8 cellular contexts compared by ENCODE assay signal in the genomic region with DNA sequence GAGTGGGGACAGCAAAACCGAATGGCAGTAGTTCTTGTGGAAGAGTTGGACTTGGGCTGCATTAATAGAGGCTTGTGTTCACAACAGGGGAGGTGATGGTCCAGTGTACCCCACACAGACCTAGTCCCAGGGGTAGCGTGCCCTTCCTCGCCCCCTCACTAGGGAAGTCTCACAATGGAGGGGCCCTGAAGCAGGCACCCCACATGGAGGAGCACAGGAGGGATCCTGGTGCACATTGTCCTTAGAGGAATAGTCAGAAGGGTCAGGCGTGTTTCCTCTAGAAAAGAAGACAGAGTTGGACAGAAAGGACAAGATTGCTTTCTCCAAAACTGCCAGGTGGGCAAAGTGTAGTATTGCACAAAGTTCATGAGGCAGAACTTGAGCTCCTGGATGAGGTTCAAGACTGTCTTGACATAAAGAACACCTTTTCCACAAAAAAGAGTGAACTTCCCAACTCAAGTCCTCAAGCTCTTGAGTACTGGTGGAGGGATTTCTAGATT. TPM values are rescaled to one million over a fixed set of nuclear protein-coding genes. Genes with fewer than 3 reads are reported as not detected.
DNase-seq lines count a peak whose midpoint lies in the region; ATAC-seq and TF ChIP-seq lines count a peak whose summit lies in the region.

No MANE protein-coding gene starts in this region.

- no peaks in the 10 kb centered on the region for H3K27me3 ChIP-seq in CD4-positive, alpha-beta T cell (ENCODE audit: control insufficient read depth, insufficient read depth, low read length)

- intact Hi-C loops in CD4-positive, alpha-beta T cell (cut with DNase I, micrococcal nuclease) = loop anchor here (2.0 to 10.0 kb wide), 7 partner anchors 426 to 864 kb away; a partner anchor contains a TSS
- intact Hi-C loops in natural killer cell (cut with micrococcal nuclease) = loop anchor here (2.0 to 5.0 kb wide), 2 partner anchors 536 to 624 kb away; no protein-coding TSS in a partner anchor

- no peaks in the 10 kb centered on the region for H3K36me3 Mint-ChIP-seq in CD4-positive, alpha-beta T cell (ENCODE audit: low read depth)
- H3K36me3 Mint-ChIP-seq in IgD-negative memory B cell (no peaks in the 10 kb centered on the region), brain (no peaks in the 10 kb centered on the region), natural killer cell (no peaks in the 10 kb centered on the region)

- no peak for DNase-seq in CD4-positive, alpha-beta T cell
- DNase-seq in natural killer cell = no peak
- DNase-seq in NCI-H526 treated with DMSO at 0.1 percent for 48 hours (lab: John Stamatoyannopoulos, UW) = no peak
- no peak for DNase-seq in activated effector memory CD4-positive, alpha-beta T cell treated with Interleukin-2 at 50 U/mL for 16 hours
- no peak for DNase-seq in SK-N-DZ (ENCODE audit: low spot score)
- no peak for DNase-seq in NCI-H1417 treated with DMSO at 0.1 percent for 48 hours (lab: John Stamatoyannopoulos, UW)

- no peaks in the 10 kb centered on the region for H3K9me3 Mint-ChIP-seq in CD4-positive, alpha-beta T cell
- H3K9me3 Mint-ChIP-seq in IgD-negative memory B cell (no peaks in the 10 kb centered on the region), brain (no peaks in the 10 kb centered on the region), natural killer cell (no peaks in the 10 kb centered on the region)

- no peak overlapping the region for H3K4me3 Mint-ChIP-seq in CD4-positive, alpha-beta T cell
- H3K4me3 Mint-ChIP-seq in IgD-negative memory B cell = peak overlapping the region in 1 of 4 donors; percentile 43
- H3K4me3 Mint-ChIP-seq in brain = peak overlapping the region in 2 of 5 experiments; percentile 29 to 33
- no peak overlapping the region for H3K4me3 Mint-ChIP-seq in natural killer cell

- H3K27ac Mint-ChIP-seq in CD4-positive, alpha-beta T cell = no peak overlapping the region
- peak overlapping the region in 2 of 3 donors; percentile 47 to 63 for H3K27ac Mint-ChIP-seq in IgD-negative memory B cell
- H3K27ac Mint-ChIP-seq in brain = peak overlapping the region in 3 of 5 experiments; percentile 39 to 90 (median 64)
- H3K27ac Mint-ChIP-seq in natural killer cell = peak overlapping the region; percentile 57 to 84

- ATAC-seq in CD4-positive, alpha-beta T cell (ENCODE audit: poor library complexity) = peak; percentile 22
- ATAC-seq in natural killer cell = peak in 2 of 3 donors; percentile 6 to 17

- no peak for TF ChIP-seq CTCF in CD4-positive, alpha-beta T cell (IDR thresholded peaks at IDR 0.05)
- TF ChIP-seq CTCF in brain (conservative IDR thresholded peaks at IDR 0.05) = no peak
- TF ChIP-seq CTCF in natural killer cell (IDR thresholded peaks at IDR 0.05) = no peak

- CTCF ChIA-PET in CD4-positive, alpha-beta T cell (lab: Charles Lee) = interaction anchor here (0.9 to 1.9 kb wide), 8 partner anchors 8 to 860 kb away, joined by 3 to 9 read pairs (median 4); a partner anchor contains a TSS

- no peaks in the 10 kb centered on the region for H3K9me3 ChIP-seq in CD4-positive, alpha-beta T cell (ENCODE audit: control insufficient read depth, low read length)

- no peak overlapping the region for H3K27ac ChIP-seq in CD4-positive, alpha-beta T cell (ENCODE audit: low read depth, low read length)

- H3K4me1 Mint-ChIP-seq in CD4-positive, alpha-beta T cell (ENCODE audit: low read depth) = peaks cover 9% of the 10 kb centered on the region
- peaks cover 0 to 8% (median 6%) of the 10 kb centered on the region in 3 donors for H3K4me1 Mint-ChIP-seq in IgD-negative memory B cell
- H3K4me1 Mint-ChIP-seq in brain = peaks cover 49% of the 10 kb centered on the region
- H3K4me1 Mint-ChIP-seq in natural killer cell = peaks cover 13% of the 10 kb centered on the region in 2 donors

- H3K27me3 Mint-ChIP-seq in CD4-positive, alpha-beta T cell = no peaks in the 10 kb centered on the region
- H3K27me3 Mint-ChIP-seq in IgD-negative memory B cell (peaks cover 3% of the 10 kb centered on the region), brain (peaks cover 9% of the 10 kb centered on the region), natural killer cell (ENCODE audit: low read depth in 2 of 2) (no peaks in the 10 kb centered on the region)

- POLR2A ChIA-PET in CD4-positive, alpha-beta T cell (lab: Charles Lee) = interaction anchor here (1.4 kb wide), 1 partner anchor 503 kb away, joined by 6 read pairs; a partner anchor contains a TSS

RNA-seq across cellular contexts. Expression of a gene that starts 23.3 kb away (rescaled TPM):
- total RNA-seq in CD4-positive, alpha-beta T cell = 10 to 100 TPM; 11.7 to 12.9 TPM
- 1.5 TPM for polyA plus RNA-seq in IgD-negative memory B cell
- 27.1 TPM for polyA plus RNA-seq in brain (ENCODE audit: insufficient read depth, low read depth, low replicate concordance)
- total RNA-seq in natural killer cell = 1 to 10 TPM; 5.1 to 5.8 (median 5.5) TPM
- 5.0 and 8.2 TPM in 2 replicates for polyA plus RNA-seq in SK-N-DZ (2014; cell fraction: cytosol; rRNA removed)
- polyA plus RNA-seq in SK-N-DZ (2014; cell fraction: nucleus; rRNA removed) = 2.3 and 2.7 TPM in 2 replicates

RNA-seq across cellular contexts. Expression of a gene that starts 37.6 kb away (rescaled TPM):
- not detected for total RNA-seq in CD4-positive, alpha-beta T cell
- not detected for polyA plus RNA-seq in IgD-negative memory B cell
- 0.31 TPM for polyA plus RNA-seq in brain (ENCODE audit: insufficient read depth, low read depth, low replicate concordance)
- not detected for total RNA-seq in natural killer cell
- not detected in 2 replicates for polyA plus RNA-seq in SK-N-DZ (2014; cell fraction: cytosol; rRNA removed)
- polyA plus RNA-seq in SK-N-DZ (2014; cell fraction: nucleus; rRNA removed) = not detected in 2 replicates

RNA-seq across cellular contexts. Expression of a gene that starts 55.6 kb away (rescaled TPM):
- 1 to 10 TPM; 1.8 to 1.9 TPM for total RNA-seq in CD4-positive, alpha-beta T cell
- polyA plus RNA-seq in IgD-negative memory B cell = 0.33 TPM
- 70.2 TPM for polyA plus RNA-seq in brain (ENCODE audit: insufficient read depth, low read depth, low replicate concordance)
- total RNA-seq in natural killer cell = 10 to 100 TPM; 27.3 to 44.7 (median 41.4) TPM
- 0.06 TPM in 1 of 2 replicates, not detected in the other for polyA plus RNA-seq in SK-N-DZ (2014; cell fraction: cytosol; rRNA removed)
- polyA plus RNA-seq in SK-N-DZ (2014; cell fraction: nucleus; rRNA removed) = not detected in 2 replicates

Comparison
In these comparisons a context has a peak if more than half of its experiments do, and no peak if none do; other contexts are left out.
1. RNA of a gene that starts 55.6 kb away (total RNA-seq): 27.3 to 44.7 TPM in natural killer cell; 1.8 to 1.9 TPM in CD4-positive, alpha-beta T cell; every median in the first group is over 4 times any median in the second.